In the genomic region with DNA sequence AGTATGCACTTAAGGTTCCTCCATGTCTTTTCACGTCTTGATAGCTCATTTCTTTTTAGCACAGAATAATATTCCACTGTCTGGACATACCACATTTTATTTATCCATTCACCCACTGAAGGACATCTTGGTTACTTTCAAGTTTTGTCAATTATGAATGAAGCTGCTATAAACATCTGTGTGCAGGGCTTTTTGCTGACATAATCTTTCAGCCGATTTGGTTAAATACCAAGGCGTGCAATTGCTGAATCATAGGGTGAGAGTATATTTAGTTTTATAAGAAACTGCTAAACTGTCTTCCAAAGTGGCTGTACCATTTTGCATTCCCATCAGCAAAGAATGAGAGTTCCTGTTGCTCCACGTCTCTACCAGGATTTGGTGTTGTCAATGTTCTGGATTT, we compare ENCODE assay signal across 2 cellular contexts.
TF ChIP-seq lines count a peak whose summit lies in the region.

No MANE protein-coding gene starts in this region.

TF ChIP-seq in HepG2, 621 proteins besides CTCF, POLR2A, EP300 and RAD21:
- TF ChIP-seq MAFK (conservative IDR thresholded peaks at IDR 0.05 in 1 of 2, IDR thresholded peaks at IDR 0.05 in 1 of 2; ENCODE audit: low read length in 2 of 2) (peak; percentile 43 to 76; a peak in 3 of 4 replicates), ETV5 (CRISPR knock-in tag; IDR thresholded peaks at IDR 0.05; ENCODE audit: borderline replicate concordance) (no peak), RFX1 (IDR thresholded peaks at IDR 0.05) (no peak), DMTF1 (CRISPR knock-in tag; IDR thresholded peaks at IDR 0.05) (no peak), MAFF (IDR thresholded peaks at IDR 0.05; ENCODE audit: low read depth, low read length) (peak; percentile 63), KLF15 (CRISPR knock-in tag; IDR thresholded peaks at IDR 0.05; ENCODE audit: borderline replicate concordance) (no peak)

TF ChIP-seq in K562, 482 proteins besides CTCF, POLR2A, EP300 and RAD21:
- no peak for TF ChIP-seq ZNF121 (CRISPR knock-in tag; conservative IDR thresholded peaks at IDR 0.05)
- no peak for TF ChIP-seq HDAC1 (IDR thresholded peaks at IDR 0.05)
- no peak for TF ChIP-seq ZKSCAN8 (CRISPR knock-in tag; IDR thresholded peaks at IDR 0.05)
- no peak for TF ChIP-seq TBL1XR1 (IDR thresholded peaks at IDR 0.05; ENCODE audit: low read length in 2 of 2)
- no peak for TF ChIP-seq ATF1 (CRISPR knock-in tag; IDR thresholded peaks at IDR 0.05)
- no peak for TF ChIP-seq ATF1 (tag; IDR thresholded peaks at IDR 0.05)
- no peak for TF ChIP-seq BCOR (IDR thresholded peaks at IDR 0.05)
- TF ChIP-seq MITF (IDR thresholded peaks at IDR 0.05) = no peak
- no peak for TF ChIP-seq ELK1 (CRISPR knock-in tag; IDR thresholded peaks at IDR 0.05)
- TF ChIP-seq ZNF316 (IDR thresholded peaks at IDR 0.05) = peak; percentile 60
- TF ChIP-seq NFYB (IDR thresholded peaks at IDR 0.05; ENCODE audit: extremely low read depth, insufficient read length) = no peak
- TF ChIP-seq, protein P1, sequence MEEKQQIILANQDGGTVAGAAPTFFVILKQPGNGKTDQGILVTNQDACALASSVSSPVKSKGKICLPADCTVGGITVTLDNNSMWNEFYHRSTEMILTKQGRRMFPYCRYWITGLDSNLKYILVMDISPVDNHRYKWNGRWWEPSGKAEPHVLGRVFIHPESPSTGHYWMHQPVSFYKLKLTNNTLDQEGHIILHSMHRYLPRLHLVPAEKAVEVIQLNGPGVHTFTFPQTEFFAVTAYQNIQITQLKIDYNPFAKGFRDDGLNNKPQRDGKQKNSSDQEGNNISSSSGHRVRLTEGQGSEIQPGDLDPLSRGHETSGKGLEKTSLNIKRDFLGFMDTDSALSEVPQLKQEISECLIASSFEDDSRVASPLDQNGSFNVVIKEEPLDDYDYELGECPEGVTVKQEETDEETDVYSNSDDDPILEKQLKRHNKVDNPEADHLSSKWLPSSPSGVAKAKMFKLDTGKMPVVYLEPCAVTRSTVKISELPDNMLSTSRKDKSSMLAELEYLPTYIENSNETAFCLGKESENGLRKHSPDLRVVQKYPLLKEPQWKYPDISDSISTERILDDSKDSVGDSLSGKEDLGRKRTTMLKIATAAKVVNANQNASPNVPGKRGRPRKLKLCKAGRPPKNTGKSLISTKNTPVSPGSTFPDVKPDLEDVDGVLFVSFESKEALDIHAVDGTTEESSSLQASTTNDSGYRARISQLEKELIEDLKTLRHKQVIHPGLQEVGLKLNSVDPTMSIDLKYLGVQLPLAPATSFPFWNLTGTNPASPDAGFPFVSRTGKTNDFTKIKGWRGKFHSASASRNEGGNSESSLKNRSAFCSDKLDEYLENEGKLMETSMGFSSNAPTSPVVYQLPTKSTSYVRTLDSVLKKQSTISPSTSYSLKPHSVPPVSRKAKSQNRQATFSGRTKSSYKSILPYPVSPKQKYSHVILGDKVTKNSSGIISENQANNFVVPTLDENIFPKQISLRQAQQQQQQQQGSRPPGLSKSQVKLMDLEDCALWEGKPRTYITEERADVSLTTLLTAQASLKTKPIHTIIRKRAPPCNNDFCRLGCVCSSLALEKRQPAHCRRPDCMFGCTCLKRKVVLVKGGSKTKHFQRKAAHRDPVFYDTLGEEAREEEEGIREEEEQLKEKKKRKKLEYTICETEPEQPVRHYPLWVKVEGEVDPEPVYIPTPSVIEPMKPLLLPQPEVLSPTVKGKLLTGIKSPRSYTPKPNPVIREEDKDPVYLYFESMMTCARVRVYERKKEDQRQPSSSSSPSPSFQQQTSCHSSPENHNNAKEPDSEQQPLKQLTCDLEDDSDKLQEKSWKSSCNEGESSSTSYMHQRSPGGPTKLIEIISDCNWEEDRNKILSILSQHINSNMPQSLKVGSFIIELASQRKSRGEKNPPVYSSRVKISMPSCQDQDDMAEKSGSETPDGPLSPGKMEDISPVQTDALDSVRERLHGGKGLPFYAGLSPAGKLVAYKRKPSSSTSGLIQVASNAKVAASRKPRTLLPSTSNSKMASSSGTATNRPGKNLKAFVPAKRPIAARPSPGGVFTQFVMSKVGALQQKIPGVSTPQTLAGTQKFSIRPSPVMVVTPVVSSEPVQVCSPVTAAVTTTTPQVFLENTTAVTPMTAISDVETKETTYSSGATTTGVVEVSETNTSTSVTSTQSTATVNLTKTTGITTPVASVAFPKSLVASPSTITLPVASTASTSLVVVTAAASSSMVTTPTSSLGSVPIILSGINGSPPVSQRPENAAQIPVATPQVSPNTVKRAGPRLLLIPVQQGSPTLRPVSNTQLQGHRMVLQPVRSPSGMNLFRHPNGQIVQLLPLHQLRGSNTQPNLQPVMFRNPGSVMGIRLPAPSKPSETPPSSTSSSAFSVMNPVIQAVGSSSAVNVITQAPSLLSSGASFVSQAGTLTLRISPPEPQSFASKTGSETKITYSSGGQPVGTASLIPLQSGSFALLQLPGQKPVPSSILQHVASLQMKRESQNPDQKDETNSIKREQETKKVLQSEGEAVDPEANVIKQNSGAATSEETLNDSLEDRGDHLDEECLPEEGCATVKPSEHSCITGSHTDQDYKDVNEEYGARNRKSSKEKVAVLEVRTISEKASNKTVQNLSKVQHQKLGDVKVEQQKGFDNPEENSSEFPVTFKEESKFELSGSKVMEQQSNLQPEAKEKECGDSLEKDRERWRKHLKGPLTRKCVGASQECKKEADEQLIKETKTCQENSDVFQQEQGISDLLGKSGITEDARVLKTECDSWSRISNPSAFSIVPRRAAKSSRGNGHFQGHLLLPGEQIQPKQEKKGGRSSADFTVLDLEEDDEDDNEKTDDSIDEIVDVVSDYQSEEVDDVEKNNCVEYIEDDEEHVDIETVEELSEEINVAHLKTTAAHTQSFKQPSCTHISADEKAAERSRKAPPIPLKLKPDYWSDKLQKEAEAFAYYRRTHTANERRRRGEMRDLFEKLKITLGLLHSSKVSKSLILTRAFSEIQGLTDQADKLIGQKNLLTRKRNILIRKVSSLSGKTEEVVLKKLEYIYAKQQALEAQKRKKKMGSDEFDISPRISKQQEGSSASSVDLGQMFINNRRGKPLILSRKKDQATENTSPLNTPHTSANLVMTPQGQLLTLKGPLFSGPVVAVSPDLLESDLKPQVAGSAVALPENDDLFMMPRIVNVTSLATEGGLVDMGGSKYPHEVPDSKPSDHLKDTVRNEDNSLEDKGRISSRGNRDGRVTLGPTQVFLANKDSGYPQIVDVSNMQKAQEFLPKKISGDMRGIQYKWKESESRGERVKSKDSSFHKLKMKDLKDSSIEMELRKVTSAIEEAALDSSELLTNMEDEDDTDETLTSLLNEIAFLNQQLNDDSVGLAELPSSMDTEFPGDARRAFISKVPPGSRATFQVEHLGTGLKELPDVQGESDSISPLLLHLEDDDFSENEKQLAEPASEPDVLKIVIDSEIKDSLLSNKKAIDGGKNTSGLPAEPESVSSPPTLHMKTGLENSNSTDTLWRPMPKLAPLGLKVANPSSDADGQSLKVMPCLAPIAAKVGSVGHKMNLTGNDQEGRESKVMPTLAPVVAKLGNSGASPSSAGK (IDR thresholded peaks at IDR 0.05) = no peak
- TF ChIP-seq RUNX1 (IDR thresholded peaks at IDR 0.05; ENCODE audit: low read depth) = no peak
- TF ChIP-seq TEAD2 (tag; IDR thresholded peaks at IDR 0.05) = no peak
- TF ChIP-seq, protein P2, sequence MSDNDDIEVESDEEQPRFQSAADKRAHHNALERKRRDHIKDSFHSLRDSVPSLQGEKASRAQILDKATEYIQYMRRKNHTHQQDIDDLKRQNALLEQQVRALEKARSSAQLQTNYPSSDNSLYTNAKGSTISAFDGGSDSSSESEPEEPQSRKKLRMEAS (CRISPR knock-in tag; IDR thresholded peaks at IDR 0.05) = no peak
- TF ChIP-seq C11orf30 (IDR thresholded peaks at IDR 0.05; ENCODE audit: low read depth) = peak; percentile 20; the same call in 1 of the 2 replicates
- no peak for TF ChIP-seq KAT7 (CRISPR knock-in tag; IDR thresholded peaks at IDR 0.05; ENCODE audit: borderline replicate concordance)
